In the genomic region with DNA sequence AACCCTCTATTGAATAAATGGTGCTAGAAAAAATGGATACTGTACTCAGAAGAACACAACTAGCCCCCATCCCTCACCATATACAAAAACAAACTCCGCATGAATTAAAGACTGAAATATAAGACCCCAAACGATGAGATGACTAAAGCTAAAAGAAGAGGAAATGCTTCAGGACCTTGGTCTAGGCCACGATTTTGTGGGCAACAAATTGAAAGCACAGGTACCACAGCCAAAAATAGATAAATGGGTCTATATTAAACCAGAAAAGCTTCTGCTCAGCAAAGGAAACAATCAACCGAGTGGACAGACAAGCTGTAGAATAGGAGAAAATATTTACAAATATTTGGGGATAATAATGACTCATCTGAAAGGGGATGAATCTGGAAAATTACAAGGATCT, we compare ENCODE assay signal across 27 cellular contexts.
"Had no signal": no experiment of that assay in that cellular context is flagged by ENCODE, and none has a peak within 500 bp of the region (broad histone marks: within the 10 kb centered on the region; RNA-seq: fewer than 3 reads in every experiment).

No MANE protein-coding gene starts in this region.

- H3K9me3 ChIP-seq: adrenal gland, MG63, SJSA1, SK-N-SH had no signal

- H3K27ac ChIP-seq: adrenal gland, SJSA1 had no signal

- H3K9ac ChIP-seq: SK-N-SH had no signal

- H3K36me3 ChIP-seq: adrenal gland, MG63, SJSA1 had no signal

- H3K4me1 ChIP-seq: adrenal gland, SJSA1 had no signal

- H3K9me2 ChIP-seq: SK-N-SH had no signal

- H3K4me3 ChIP-seq: adrenal gland, MG63, SJSA1 had no signal

- ATAC-seq: activated CD4-positive, alpha-beta T cell treated with anti-CD3 and anti-CD28 coated beads for 36 hours; activated CD4-positive, CD25-positive, alpha-beta regulatory T cell treated with anti-CD3 and anti-CD28 coated beads, Interleukin-2, amount 50 U/mL, for 24 hours; activated CD8-positive, alpha-beta T cell treated with anti-CD3 and anti-CD28 coated beads, Interleukin-2, amount 10 ng/mL, durations not matched to agents 7 days and 5 days; activated naive CD4-positive, alpha-beta T cell treated with anti-CD3 and anti-CD28 coated beads, Interleukin-2, amount 50 U/mL, for 72 hours; WTC11 had no signal

- H3K4me2 ChIP-seq: SK-N-SH had no signal

- DNase-seq: activated CD4-positive, alpha-beta T cell treated with anti-CD3 and anti-CD28 coated beads for 36 hours; activated CD4-positive, alpha-beta T cell treated with anti-CD3 and anti-CD28 coated beads, Interleukin-2, amount 10 ng/mL, durations not matched to agents 7 days and 5 days; activated CD4-positive, alpha-beta T cell treated with anti-CD3 and anti-CD28 coated beads, Interleukin-2, amount 50 U/mL, for 48 hours; activated CD8-positive, alpha-beta T cell treated with anti-CD3 and anti-CD28 coated beads, Interleukin-2, amount 10 ng/mL, durations not matched to agents 7 days and 5 days; activated gamma-delta T cell; activated naive CD4-positive, alpha-beta T cell treated with anti-CD3 and anti-CD28 coated beads for 36 hours; activated T-cell treated with anti-CD3 and anti-CD28 coated beads, Interleukin-2, amount 50 U/mL, for 24 hours; adrenal gland; caudate nucleus; cerebellar nuclear complex; Kasumi-1; KBM-7; MG63; MV-4-11; NCI-H1092; NCI-H1436 treated with DMSO at 0.1 percent for 48 hours; NCI-H1694 treated with DMSO at 0.1 percent for 48 hours; NCI-H2029; NCI-H345; NCI-H524 treated with DMSO at 0.1 percent for 48 hours; OCI-M1; SHP77 treated with DMSO at 0.1 percent for 48 hours; SK-N-SH had no signal
